In the genomic region with DNA sequence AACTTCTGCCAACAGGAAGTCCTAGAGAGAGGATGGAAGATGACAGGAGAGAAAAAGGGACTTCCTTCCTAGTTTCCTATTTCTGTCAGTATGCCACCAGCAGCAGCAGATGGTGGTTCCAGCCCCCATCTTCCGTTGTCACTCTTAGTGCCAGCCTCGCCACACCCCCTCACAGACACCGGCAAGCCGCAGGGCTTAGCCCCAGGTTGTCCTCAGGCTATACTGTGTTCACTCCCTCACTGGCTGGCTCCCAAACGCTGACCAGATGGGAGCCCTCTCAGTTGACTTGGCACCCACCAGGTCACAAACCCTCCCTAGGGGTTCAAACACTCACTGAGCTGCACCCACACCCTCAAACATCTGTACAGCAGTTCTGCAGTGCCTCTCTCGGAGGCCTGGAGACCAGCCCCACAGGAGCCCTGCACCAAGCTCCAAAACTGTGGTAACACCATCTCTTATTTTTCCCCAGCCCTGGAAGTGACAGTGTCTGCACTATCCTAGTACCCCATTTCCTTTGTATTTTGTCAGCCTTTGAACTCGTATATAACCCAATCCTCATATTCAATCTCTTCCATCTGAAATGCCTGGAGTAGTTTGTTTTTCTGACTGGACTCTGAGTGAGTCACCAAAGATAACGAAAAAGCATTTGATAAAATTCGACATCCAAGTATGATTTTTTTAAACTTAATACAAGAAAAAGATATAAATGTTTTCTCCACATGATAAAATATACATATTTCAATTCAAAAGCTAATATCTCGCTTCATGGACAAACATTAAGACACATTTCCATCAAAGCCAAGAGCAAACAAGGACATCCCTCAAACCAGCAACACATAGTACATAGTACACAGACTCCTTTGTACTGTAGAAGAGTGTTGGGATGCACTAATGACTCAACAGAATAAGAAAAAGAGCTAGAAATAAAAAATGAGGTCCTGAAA, we compare ENCODE assay signal across 9 cellular contexts. TPM values are rescaled to one million over a fixed set of nuclear protein-coding genes. Genes with fewer than 3 reads are reported as not detected.
DNase-seq lines count a peak whose midpoint lies in the region; ATAC-seq and TF ChIP-seq lines count a peak whose summit lies in the region.
"Had no signal": no experiment of that assay in that cellular context is flagged by ENCODE, and none has a peak within 500 bp of the region (broad histone marks: within the 10 kb centered on the region; RNA-seq: fewer than 3 reads in every experiment).

No MANE protein-coding gene starts in this region.

- in situ Hi-C loops in brain microvascular endothelial cell (cut with HindIII; ENCODE audit: low pct_ligation_motif_present, low sequenced_read_pairs), result no loop called here

- peak; percentile 29 to 30 for DNase-seq in AML-193 (lab: John Stamatoyannopoulos, UW)
- peak; percentile 36 for DNase-seq in MG63
- peak; percentile 47 for DNase-seq in brain microvascular endothelial cell
- DNase-seq in GM19240 (ENCODE audit: insufficient read length, low spot score), result no peak
- DNase-seq in NCI-H2196 (lab: John Stamatoyannopoulos, UW; ENCODE audit: unreplicated experiment), result no peak
- DNase-seq: occipital lobe had no signal

- H3K27ac ChIP-seq in brain microvascular endothelial cell (peak overlapping the region; percentile 78), mesodermal cell (ENCODE audit: low read depth, low read length, severe bottlenecking) (peak overlapping the region; percentile 72)

- ATAC-seq in GM19452 (IDR thresholded peaks at IDR 0.05; ENCODE audit: unreplicated experiment), result no peak
- ATAC-seq in GM21390 (IDR thresholded peaks at IDR 0.05; ENCODE audit: unreplicated experiment), result no peak

- H3K4me1 ChIP-seq in mesodermal cell (ENCODE audit: control insufficient read depth, insufficient read depth, low read length, poor library complexity, severe bottlenecking), result peaks cover 40% of the 10 kb centered on the region

- H3K4me3 ChIP-seq in MG63 (no peak overlapping the region), brain microvascular endothelial cell (ENCODE audit: low read depth, low read length) (peak overlapping the region; percentile 5), mesodermal cell (ENCODE audit: extremely low read depth, insufficient read depth, low read length, poor library complexity, severe bottlenecking) (no peak overlapping the region)

- no peak for TF ChIP-seq CTCF in brain microvascular endothelial cell (IDR thresholded peaks at IDR 0.05; ENCODE audit: low read depth, low read length, missing control alignments)

- H3K27me3 ChIP-seq in MG63, result no peaks in the 10 kb centered on the region
- H3K27me3 ChIP-seq in brain microvascular endothelial cell (replicated peaks), result no peaks in the 10 kb centered on the region

- no peaks in the 10 kb centered on the region for H3K9me3 ChIP-seq in MG63
- H3K9me3 ChIP-seq in mesodermal cell (ENCODE audit: control insufficient read depth, low read length), result no peaks in the 10 kb centered on the region

- WGBS in mesodermal cell (ENCODE audit: insufficient coverage in 2 of 2), 2 experiments, result 86 to 93% methylated on average over 3 to 7 of the region's 10 CpGs

- no peaks in the 10 kb centered on the region; the same call in none of the 2 replicates for H3K36me3 ChIP-seq in MG63
- no peaks in the 10 kb centered on the region for H3K36me3 ChIP-seq in brain microvascular endothelial cell (replicated peaks)
- no peaks in the 10 kb centered on the region for H3K36me3 ChIP-seq in mesodermal cell (ENCODE audit: control insufficient read depth, insufficient read depth, low read length)

RNA-seq across cellular contexts. Expression of gene SMURF1, which starts 34.5 kb away (rescaled TPM):
- 14.2 and 15.5 TPM in 2 replicates for total RNA-seq in MG63 (2014; rRNA removed; shearing (Covaris generic); ENCODE audit: low replicate concordance)
- polyA plus RNA-seq in mesodermal cell (2013, experiment 1 of 2), result 21.5 TPM
- polyA plus RNA-seq in mesodermal cell (2013, experiment 2 of 2), result 18.9 TPM

Comparison
In these comparisons a context has a peak if more than half of its experiments do, and no peak if none do; other contexts are left out.
1. DNase-seq: peak in AML-193 (2 of 2), MG63 (single experiment) and brain microvascular endothelial cell (single experiment); none in GM19240 (single experiment) and NCI-H2196 (single experiment).